ENCODE assay signal across 21 cellular contexts in the genomic region with DNA sequence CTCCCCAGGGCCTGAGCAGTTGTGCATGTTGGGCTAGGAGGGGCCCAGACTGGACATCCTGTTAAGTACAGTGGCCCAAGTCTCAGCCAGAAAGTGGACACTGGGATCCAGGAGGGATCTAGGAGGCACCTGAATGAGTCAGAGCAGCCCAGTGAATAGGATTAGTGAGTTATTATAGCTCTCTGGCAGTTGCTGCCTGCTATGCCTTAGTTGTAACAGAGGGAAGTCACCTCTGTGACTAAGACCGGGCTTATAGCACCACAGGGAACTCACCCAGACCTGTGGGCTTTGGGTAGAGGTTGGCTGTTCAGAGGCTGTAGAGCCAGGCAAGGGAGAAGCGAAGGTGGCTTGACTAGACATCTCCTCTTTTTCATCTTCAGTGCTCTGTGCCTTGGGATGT.
"Had no signal": no experiment of that assay in that cellular context is flagged by ENCODE, and none has a peak within 500 bp of the region (broad histone marks: within the 10 kb centered on the region; RNA-seq: fewer than 3 reads in every experiment).

No MANE protein-coding gene starts in this region.

- H3K4me2 ChIP-seq: smooth muscle cell had no signal

- H3K79me2 ChIP-seq: parathyroid adenoma had no signal

- H3K36me3 ChIP-seq: brain microvascular endothelial cell had no signal

- H3K27ac ChIP-seq: ascending aorta, brain microvascular endothelial cell, heart right ventricle, lower lobe of right lung, parathyroid adenoma, sigmoid colon, thoracic aorta, upper lobe of left lung had no signal

- H3K9ac ChIP-seq: parathyroid adenoma had no signal

- H3K9me3 ChIP-seq: ascending aorta, heart right ventricle, lower lobe of right lung, sigmoid colon, thoracic aorta, upper lobe of left lung had no signal

- H2AFZ ChIP-seq: parathyroid adenoma had no signal

- H3K27me3 ChIP-seq: ascending aorta, brain microvascular endothelial cell, heart right ventricle, sigmoid colon, upper lobe of left lung had no signal

- H3K4me1 ChIP-seq: ascending aorta, lower lobe of right lung, parathyroid adenoma, sigmoid colon, upper lobe of left lung had no signal

- DNase-seq: activated gamma-delta T cell treated with Interleukin-2 at 50 U/mL for 16 hours; activated T-cell treated with anti-CD3 and anti-CD28 coated beads, Interleukin-2, amount 50 U/mL, for 1 hour; brain microvascular endothelial cell; effector memory CD4-positive, alpha-beta T cell; heart right ventricle; islet precursor cell; lower lobe of right lung; naive B cell; nucleus accumbens; sigmoid colon; stimulated activated CD4-positive, alpha-beta T cell treated with anti-CD3 and anti-CD28 coated beads, Interleukin-15, amount 100 ng/mL, for 24 hours; stimulated activated CD4-positive, alpha-beta T cell treated with anti-CD3 and anti-CD28 coated beads, Interleukin-2, amount 100 ng/mL, for 48 hours; stimulated activated naive CD4-positive, alpha-beta T cell; T-cell; upper lobe of left lung had no signal

- H3K4me3 ChIP-seq: ascending aorta, heart right ventricle, lower lobe of right lung, sigmoid colon, smooth muscle cell, thoracic aorta, upper lobe of left lung had no signal

- ATAC-seq: left lobe of liver, lower lobe of right lung, T-cell, WTC11 had no signal
